ENCODE assay signal across 1 cellular context in the genomic region with DNA sequence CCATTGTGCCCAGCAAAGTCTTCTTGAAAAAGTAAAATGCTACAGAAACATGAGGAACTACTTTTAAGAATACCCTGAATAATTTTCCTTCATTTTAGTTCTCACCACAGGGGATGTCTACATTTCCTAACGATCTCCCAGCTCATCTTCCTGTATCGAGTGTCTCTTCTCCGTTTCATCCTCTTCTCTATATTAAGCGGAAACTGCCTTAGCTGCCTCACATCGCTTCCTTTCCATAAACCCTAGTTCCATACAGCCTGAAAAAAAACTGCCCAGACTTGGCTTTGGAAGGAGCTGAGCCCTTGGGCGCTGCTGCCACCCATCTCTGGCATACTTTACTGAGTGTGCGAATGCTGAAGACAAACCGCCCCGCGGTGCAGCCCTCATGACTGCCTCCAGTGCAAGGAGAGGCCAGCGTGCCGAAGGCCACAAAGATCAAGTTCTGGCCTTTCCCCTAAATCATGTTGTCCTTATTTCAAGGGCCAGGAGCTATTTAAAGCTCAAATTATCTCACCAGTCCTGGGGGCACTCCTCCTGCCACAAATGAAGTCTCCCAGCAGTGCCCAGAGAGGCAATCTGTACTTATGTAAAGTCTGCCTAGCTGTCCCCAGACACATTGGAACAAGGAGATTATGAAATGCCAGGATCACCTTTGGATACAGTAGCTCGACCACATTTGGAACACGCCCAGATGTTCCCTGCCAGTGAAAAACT.
TF ChIP-seq lines count a peak whose summit lies in the region.

No MANE protein-coding gene starts in this region.

TF ChIP-seq in A549, 52 proteins besides CTCF, POLR2A, EP300 and RAD21:
- TF ChIP-seq, protein P1, sequence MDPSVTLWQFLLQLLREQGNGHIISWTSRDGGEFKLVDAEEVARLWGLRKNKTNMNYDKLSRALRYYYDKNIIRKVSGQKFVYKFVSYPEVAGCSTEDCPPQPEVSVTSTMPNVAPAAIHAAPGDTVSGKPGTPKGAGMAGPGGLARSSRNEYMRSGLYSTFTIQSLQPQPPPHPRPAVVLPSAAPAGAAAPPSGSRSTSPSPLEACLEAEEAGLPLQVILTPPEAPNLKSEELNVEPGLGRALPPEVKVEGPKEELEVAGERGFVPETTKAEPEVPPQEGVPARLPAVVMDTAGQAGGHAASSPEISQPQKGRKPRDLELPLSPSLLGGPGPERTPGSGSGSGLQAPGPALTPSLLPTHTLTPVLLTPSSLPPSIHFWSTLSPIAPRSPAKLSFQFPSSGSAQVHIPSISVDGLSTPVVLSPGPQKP (IDR thresholded peaks at IDR 0.05; ENCODE audit: low read depth, low read length): no peak
- TF ChIP-seq ZNF302 (CRISPR knock-in tag; IDR thresholded peaks at IDR 0.05) (no peak), TP53 (CRISPR knock-in tag; IDR thresholded peaks at IDR 0.05) (no peak), RARB (CRISPR knock-in tag; IDR thresholded peaks at IDR 0.05) (no peak), HDAC2 (IDR thresholded peaks at IDR 0.05) (no peak), FOSL2 (IDR thresholded peaks at IDR 0.05) (no peak), FOSL2 (CRISPR knock-in tag; IDR thresholded peaks at IDR 0.05) (no peak), MAFK (IDR thresholded peaks at IDR 0.05; ENCODE audit: partially characterized antibody) (no peak), ZFP36 (IDR thresholded peaks at IDR 0.05; ENCODE audit: borderline replicate concordance, partially characterized antibody) (no peak), NR3C1 (IDR thresholded peaks at IDR 0.05) (no peak), ZSCAN20 (CRISPR knock-in tag; IDR thresholded peaks at IDR 0.05) (no peak), KDM5A (IDR thresholded peaks at IDR 0.05) (no peak), ESRRA (IDR thresholded peaks at IDR 0.05; ENCODE audit: borderline replicate concordance, low read length) (no peak), HOXB13 (CRISPR knock-in tag; IDR thresholded peaks at IDR 0.05; ENCODE audit: low read depth) (no peak), NFE2L2 (conservative IDR thresholded peaks at IDR 0.05; ENCODE audit: low read length) (no peak)
- TF ChIP-seq, protein P2, sequence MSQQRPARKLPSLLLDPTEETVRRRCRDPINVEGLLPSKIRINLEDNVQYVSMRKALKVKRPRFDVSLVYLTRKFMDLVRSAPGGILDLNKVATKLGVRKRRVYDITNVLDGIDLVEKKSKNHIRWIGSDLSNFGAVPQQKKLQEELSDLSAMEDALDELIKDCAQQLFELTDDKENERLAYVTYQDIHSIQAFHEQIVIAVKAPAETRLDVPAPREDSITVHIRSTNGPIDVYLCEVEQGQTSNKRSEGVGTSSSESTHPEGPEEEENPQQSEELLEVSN (IDR thresholded peaks at IDR 0.05; ENCODE audit: borderline replicate concordance, low read depth): no peak
